15 cellular contexts compared by ENCODE assay signal in the genomic region with DNA sequence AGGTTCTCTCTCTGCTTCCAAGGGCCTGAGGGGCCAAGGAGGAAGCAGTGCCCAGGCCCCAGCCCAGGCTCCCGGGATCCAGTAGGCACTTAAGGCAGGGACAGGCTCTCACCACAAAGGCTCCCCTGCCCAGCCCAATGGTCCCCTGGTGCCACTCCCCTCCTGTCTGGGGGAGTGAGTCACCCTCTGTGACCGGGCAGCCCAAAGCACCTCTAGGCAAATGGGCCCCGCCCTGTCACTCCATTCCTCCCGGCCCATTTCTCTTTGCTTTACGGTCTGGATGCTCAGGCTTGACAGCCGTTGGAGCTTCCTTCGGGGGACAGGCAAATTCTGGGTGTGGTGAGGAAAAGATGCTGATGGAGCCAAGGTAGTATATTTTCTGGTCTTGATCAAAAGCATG. TPM values are rescaled to one million over a fixed set of nuclear protein-coding genes. Genes with fewer than 3 reads are reported as not detected.
DNase-seq lines count a peak whose midpoint lies in the region; ATAC-seq and TF ChIP-seq lines count a peak whose summit lies in the region.
"Had no signal": no experiment of that assay in that cellular context is flagged by ENCODE, and none has a peak within 500 bp of the region (broad histone marks: within the 10 kb centered on the region; RNA-seq: fewer than 3 reads in every experiment).

A gene with protein sequence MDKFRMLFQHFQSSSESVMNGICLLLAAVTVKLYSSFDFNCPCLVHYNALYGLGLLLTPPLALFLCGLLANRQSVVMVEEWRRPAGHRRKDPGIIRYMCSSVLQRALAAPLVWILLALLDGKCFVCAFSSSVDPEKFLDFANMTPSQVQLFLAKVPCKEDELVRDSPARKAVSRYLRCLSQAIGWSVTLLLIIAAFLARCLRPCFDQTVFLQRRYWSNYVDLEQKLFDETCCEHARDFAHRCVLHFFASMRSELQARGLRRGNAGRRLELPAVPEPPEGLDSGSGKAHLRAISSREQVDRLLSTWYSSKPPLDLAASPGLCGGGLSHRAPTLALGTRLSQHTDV (minus strand): TSS at position 106 of the 400 bp plus-strand sequence. CDS start 208 bp downstream, outside the sequence.

- H3K79me2 ChIP-seq in mammary epithelial cell (ENCODE audit: insufficient read depth, low read length) (no peaks in the 10 kb centered on the region), osteoblast (ENCODE audit: insufficient read depth, low read length) (no peaks in the 10 kb centered on the region)

- no peaks in the 10 kb centered on the region for H4K20me1 ChIP-seq in mammary epithelial cell (ENCODE audit: insufficient read depth, low read length)
- H4K20me1 ChIP-seq in osteoblast (ENCODE audit: insufficient read depth, low read length), result no peaks in the 10 kb centered on the region

- TF ChIP-seq CTCF in mammary epithelial cell (conservative IDR thresholded peaks at IDR 0.05 in 1 of 2, IDR thresholded peaks at IDR 0.05 in 1 of 2; ENCODE audit: extremely low read depth in 1 of 2, insufficient read depth in 1 of 2, low read depth in 1 of 2, low read length in 2 of 2) (no peak), osteoblast (IDR thresholded peaks at IDR 0.05; ENCODE audit: extremely low read depth, low read depth, low read length) (no peak)

- ATAC-seq in HG02610 (IDR thresholded peaks at IDR 0.05; ENCODE audit: unreplicated experiment), result no peak
- ATAC-seq: naive thymus-derived CD8-positive, alpha-beta T cell had no signal

- H3K9ac ChIP-seq in mammary epithelial cell (ENCODE audit: insufficient read depth, low read length), result no peak within 1 kb of the TSS

- H3K4me1 Mint-ChIP-seq in IgD-negative memory B cell, result peaks cover 11 to 16% (median 13%) of the 10 kb centered on the region in 3 donors

- WGBS in mammary epithelial cell (ENCODE audit: low coverage, missing lambda C conversion rate), result 45% methylated on average over 6 of the region's 7 CpGs

- no peaks in the 10 kb centered on the region for H3K9me3 ChIP-seq in mammary epithelial cell (replicated peaks; ENCODE audit: insufficient read depth, low read length)
- H3K9me3 ChIP-seq in osteoblast (ENCODE audit: low read depth, low read length), result no peaks in the 10 kb centered on the region
- H3K9me3 ChIP-seq: ascending aorta had no signal

- H3K36me3 ChIP-seq in mammary epithelial cell (ENCODE audit: insufficient read depth, low read length) (no peaks in the 10 kb centered on the region), osteoblast (ENCODE audit: insufficient read depth, low read length) (no peaks in the 10 kb centered on the region)
- H3K36me3 ChIP-seq: ascending aorta had no signal

- no peaks in the 10 kb centered on the region for H3K27me3 Mint-ChIP-seq in IgD-negative memory B cell
- H3K27me3 Mint-ChIP-seq: activated T-cell treated with anti-CD3 and anti-CD28 coated beads, Interleukin-2, amount 50 U/mL, for 24 hours; naive thymus-derived CD8-positive, alpha-beta T cell had no signal

- in situ Hi-C loops in mammary epithelial cell (cut with MboI; ENCODE audit: low sequenced_read_pairs in 2 of 2), result no loop called here

- H3K27me3 ChIP-seq in mammary epithelial cell (ENCODE audit: insufficient read depth, low read length), result no peaks in the 10 kb centered on the region
- no peaks in the 10 kb centered on the region for H3K27me3 ChIP-seq in osteoblast (ENCODE audit: insufficient read depth, low read length)
- H3K27me3 ChIP-seq: ascending aorta had no signal

- peaks cover 2% of the 10 kb centered on the region for H3K36me3 Mint-ChIP-seq in IgD-negative memory B cell
- H3K36me3 Mint-ChIP-seq: naive thymus-derived CD8-positive, alpha-beta T cell had no signal

- dilution Hi-C loops in mammary epithelial cell (cut with HindIII; ENCODE audit: low sequenced_read_pairs), result loop anchor here (10.0 kb wide), 1 partner anchor 64 kb away; no protein-coding TSS in a partner anchor

- DNase-seq in Daoy (ENCODE audit: low read depth) (peak; percentile 66), mammary epithelial cell (peak; percentile 46), osteoblast (ENCODE audit: insufficient read length, low spot score, missing footprints) (peak; percentile 61), NCI-H1105 treated with DMSO at 0.1 percent for 48 hours (lab: John Stamatoyannopoulos, UW) (no peak), Ammon's horn (ENCODE audit: low spot score) (no peak), GF-D8 (lab: John Stamatoyannopoulos, UW) (no peak)
- DNase-seq: activated CD4-positive, CD25-positive, alpha-beta regulatory T cell treated with anti-CD3 and anti-CD28 coated beads, Interleukin-2, amount 50 U/mL, for 72 hours; activated T-cell treated with anti-CD3 and anti-CD28 coated beads, Interleukin-2, amount 50 U/mL, for 24 hours; foreskin melanocyte; right cardiac atrium had no signal

- H3K27ac ChIP-seq in mammary epithelial cell (ENCODE audit: insufficient read depth, low read depth, low read length) (no peak within 1 kb of the TSS), osteoblast (ENCODE audit: low read depth, low read length) (no peak within 1 kb of the TSS)
- H3K27ac ChIP-seq: ascending aorta had no signal

- H2AFZ ChIP-seq in mammary epithelial cell (ENCODE audit: low read depth, low read length) (peak within 1 kb of the TSS; percentile 10), osteoblast (ENCODE audit: low read length) (no peak within 1 kb of the TSS)

- H3K27ac Mint-ChIP-seq in IgD-negative memory B cell, result peak within 1 kb of the TSS in 2 of 3 donors; percentile 61 to 81
- H3K27ac Mint-ChIP-seq: activated T-cell treated with anti-CD3 and anti-CD28 coated beads, Interleukin-2, amount 50 U/mL, for 24 hours had no signal

- H3K4me2 ChIP-seq in mammary epithelial cell (ENCODE audit: insufficient read depth, low read depth, low read length), result peak within 1 kb of the TSS; percentile 4
- H3K4me2 ChIP-seq in osteoblast (ENCODE audit: insufficient read depth, low read length), result no peak within 1 kb of the TSS

- no peaks in the 10 kb centered on the region for H3K9me3 Mint-ChIP-seq in IgD-negative memory B cell
- H3K9me3 Mint-ChIP-seq: activated T-cell treated with anti-CD3 and anti-CD28 coated beads, Interleukin-2, amount 50 U/mL, for 24 hours; naive thymus-derived CD8-positive, alpha-beta T cell had no signal

- intact Hi-C loops in mammary epithelial cell (cut with micrococcal nuclease), result no loop called here

- H3K4me3 ChIP-seq in mammary epithelial cell (replicated peaks in 1 of 3; ENCODE audit: insufficient read depth in 1 of 3, low read depth in 2 of 3, low read length in 3 of 3) (no peak within 1 kb of the TSS), osteoblast (ENCODE audit: insufficient read depth, low read length) (no peak within 1 kb of the TSS)
- H3K4me3 ChIP-seq: ascending aorta had no signal

- H3K4me1 ChIP-seq in mammary epithelial cell (ENCODE audit: insufficient read depth, low read length), result peaks cover 14% of the 10 kb centered on the region
- H3K4me1 ChIP-seq in osteoblast (ENCODE audit: insufficient read depth, low read length), result peaks cover 6% of the 10 kb centered on the region
- H3K4me1 ChIP-seq: ascending aorta had no signal

- no TSS peak for BruUV-seq in mammary epithelial cell (replicated peaks; lab: Mats Ljungman, UMichigan)

- no peak within 1 kb of the TSS for H3K4me3 Mint-ChIP-seq in IgD-negative memory B cell
- H3K4me3 Mint-ChIP-seq: activated T-cell treated with anti-CD3 and anti-CD28 coated beads, Interleukin-2, amount 50 U/mL, for 24 hours; naive thymus-derived CD8-positive, alpha-beta T cell had no signal

- CTCF ChIA-PET in mammary epithelial cell (lab: Charles Lee; ENCODE audit: low non-redundant PET), result no interaction called here

RNA-seq across cellular contexts. Expression of the gene that starts here (rescaled TPM):
- total RNA-seq in Daoy (2014; rRNA removed; shearing (Covaris generic)), result 0.29 TPM in 1 of 2 replicates, not detected in the other
- polyA plus RNA-seq in IgD-negative memory B cell (not detected), mammary epithelial cell (not detected)
- total RNA-seq in mammary epithelial cell (not detected), osteoblast (not detected in 2 replicates)
- polyA minus RNA-seq in mammary epithelial cell, result not detected
- total RNA-seq: ascending aorta; naive thymus-derived CD8-positive, alpha-beta T cell; right cardiac atrium; SK-MEL-5 had no signal
- polyA plus RNA-seq: naive thymus-derived CD8-positive, alpha-beta T cell; right cardiac atrium had no signal

Comparison
In these comparisons a context has a peak if more than half of its experiments do, and no peak if none do; other contexts are left out.
1. Peak in DNase-seq in Daoy; RNA of the gene not detected or under 1 TPM.
2. Peak in DNase-seq and H3K4me2 ChIP-seq in mammary epithelial cell; RNA of the gene not detected or under 1 TPM.
3. Peak in DNase-seq in osteoblast; RNA of the gene not detected or under 1 TPM.